In the genomic region with DNA sequence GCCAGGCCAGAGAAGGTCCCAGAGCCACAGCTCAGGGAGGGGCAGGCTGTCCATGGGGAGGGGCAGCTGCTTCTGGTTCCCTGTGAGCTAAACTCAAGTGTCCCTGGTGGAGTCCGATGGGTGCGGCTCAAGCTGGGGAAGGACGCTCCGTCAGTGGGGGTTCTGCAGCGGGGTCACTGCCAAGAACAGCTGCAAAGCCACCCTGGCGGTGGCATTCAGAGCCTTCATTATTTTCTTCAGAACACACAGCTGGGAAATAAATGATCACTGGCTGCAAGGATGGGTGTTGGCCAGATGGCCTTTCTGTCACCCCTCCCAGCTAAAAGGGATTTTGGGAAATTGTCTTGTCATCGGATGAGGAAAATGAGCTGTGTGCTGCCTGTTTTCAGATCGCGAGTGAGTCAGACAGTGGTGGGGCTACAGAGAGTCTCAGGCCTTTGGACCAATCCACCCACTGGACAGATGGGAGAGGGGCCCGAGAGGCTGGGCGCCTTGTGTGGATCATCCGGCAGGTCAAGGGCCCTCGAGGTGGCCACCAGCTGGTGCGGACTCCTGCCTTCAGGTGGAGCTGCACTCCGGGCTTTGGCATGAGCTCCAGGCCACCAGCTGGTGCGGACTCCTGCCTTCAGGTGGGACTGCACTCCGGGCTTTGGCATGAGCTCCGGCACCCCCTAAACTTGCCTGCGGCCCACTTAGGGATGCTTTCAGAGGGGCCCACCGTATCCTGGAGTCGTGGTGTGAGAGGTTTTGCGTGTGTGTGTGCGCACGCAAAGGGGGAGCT, we compare ENCODE assay signal across 16 cellular contexts. TPM values are rescaled to one million over a fixed set of nuclear protein-coding genes. Genes with fewer than 3 reads are reported as not detected.
DNase-seq lines count a peak whose midpoint lies in the region; ATAC-seq and TF ChIP-seq lines count a peak whose summit lies in the region.
"Had no signal": no experiment of that assay in that cellular context is flagged by ENCODE, and none has a peak within 500 bp of the region (broad histone marks: within the 10 kb centered on the region; RNA-seq: fewer than 3 reads in every experiment).

No MANE protein-coding gene starts in this region.

- TF ChIP-seq EP300 in esophagus muscularis mucosa (IDR thresholded peaks at IDR 0.05): no peak

- peak overlapping the region in 3 of 4 donors; percentile 22 to 62 (median 59) for H3K27ac ChIP-seq in esophagus muscularis mucosa (replicated peaks in 1 of 4)
- H3K27ac ChIP-seq in lung (ENCODE audit: low read depth in 1 of 2, low read length in 1 of 2): no peak overlapping the region
- H3K27ac ChIP-seq: SK-N-MC, suprapubic skin had no signal

- no peaks in the 10 kb centered on the region for H3K36me3 ChIP-seq in esophagus muscularis mucosa
- no peaks in the 10 kb centered on the region for H3K36me3 ChIP-seq in lung (ENCODE audit: control insufficient read depth in 2 of 2, insufficient read depth in 2 of 2, low read length in 2 of 2)
- H3K36me3 ChIP-seq in skeletal muscle satellite cell (ENCODE audit: insufficient read depth, low read length): no peaks in the 10 kb centered on the region
- H3K36me3 ChIP-seq: suprapubic skin had no signal

- H3K4me3 ChIP-seq in esophagus muscularis mucosa (no peak overlapping the region), lung (no peak overlapping the region), skeletal muscle satellite cell (ENCODE audit: low read length) (no peak overlapping the region)
- H3K4me3 ChIP-seq: SK-N-MC, suprapubic skin had no signal

- TF ChIP-seq POLR2A in esophagus muscularis mucosa (IDR thresholded peaks at IDR 0.05; ENCODE audit: low read depth): no peak

- no peak overlapping the region for H3K9ac ChIP-seq in skeletal muscle satellite cell (ENCODE audit: low read depth, low read length)

- peaks cover 0 to 13% (median 5%) of the 10 kb centered on the region in 4 donors for H3K4me1 ChIP-seq in esophagus muscularis mucosa
- H3K4me1 ChIP-seq in lung (ENCODE audit: control insufficient read depth in 2 of 2, insufficient read depth in 2 of 2, low read length in 2 of 2): no peaks in the 10 kb centered on the region
- H3K4me1 ChIP-seq in skeletal muscle satellite cell (ENCODE audit: control insufficient read depth, insufficient read depth, low read length): peaks cover 12% of the 10 kb centered on the region

- H3K27me3 ChIP-seq in esophagus muscularis mucosa (peaks cover 0 to 6% (median 0%) of the 10 kb centered on the region in 4 donors), lung (ENCODE audit: control insufficient read depth, insufficient read depth) (no peaks in the 10 kb centered on the region), skeletal muscle satellite cell (ENCODE audit: control insufficient read depth, insufficient read depth, low read length) (no peaks in the 10 kb centered on the region)
- H3K27me3 ChIP-seq: suprapubic skin had no signal

- TF ChIP-seq CTCF in esophagus muscularis mucosa (IDR thresholded peaks at IDR 0.05): no peak
- no peak for TF ChIP-seq CTCF in lung (IDR thresholded peaks at IDR 0.05; ENCODE audit: control extremely low read depth, extremely low read depth)

- intact Hi-C loops in esophagus muscularis mucosa (cut with DNase I): no loop called here

- H3K4me2 ChIP-seq in skeletal muscle satellite cell (ENCODE audit: low read length): peak overlapping the region; percentile 9

- H3K9me3 ChIP-seq in esophagus muscularis mucosa: no peaks in the 10 kb centered on the region
- no peaks in the 10 kb centered on the region for H3K9me3 ChIP-seq in lung (ENCODE audit: control insufficient read depth in 2 of 2, insufficient read depth in 1 of 2, low read length in 1 of 2)
- H3K9me3 ChIP-seq in skeletal muscle satellite cell (replicated peaks; ENCODE audit: low read length): no peaks in the 10 kb centered on the region
- H3K9me3 ChIP-seq: suprapubic skin had no signal

- DNase-seq in LHCN-M2 (ENCODE audit: low read depth): peak; percentile 29
- no peak for DNase-seq in esophagus muscularis mucosa (ENCODE audit: extremely low spot score)
- no peak for DNase-seq in lung (ENCODE audit: low spot score)
- no peak for DNase-seq in DMS 273 treated with DMSO at 0.1 percent for 48 hours (lab: John Stamatoyannopoulos, UW)
- DNase-seq in kidney tubule cell (ENCODE audit: low spot score): no peak
- DNase-seq in HCEC 1CT: no peak
- DNase-seq: activated CD4-positive, CD25-positive, alpha-beta regulatory T cell treated with anti-CD3 and anti-CD28 coated beads, Interleukin-2, amount 50 U/mL, for 72 hours; COR-L47; NCI-H1417 treated with DMSO at 0.1 percent for 48 hours; PC-3; stimulated activated CD4-positive, alpha-beta T cell treated with anti-CD3 and anti-CD28 coated beads, Interleukin-4, amount 100 ng/mL, for 4 hours had no signal

- peak; percentile 31 for ATAC-seq in lung (ENCODE audit: insufficient read depth, low FRiP score)
- ATAC-seq in GM21529 (IDR thresholded peaks at IDR 0.05; ENCODE audit: unreplicated experiment): no peak
- ATAC-seq: PC-3 had no signal

- 80% methylated on average over 10 of the region's 24 CpGs for WGBS in esophagus muscularis mucosa
- 90 to 93% methylated on average over 24 of the region's 24 CpGs for WGBS in lung, 2 donors

RNA-seq across cellular contexts. Expression of a gene that starts 17.9 kb away (rescaled TPM):
- total RNA-seq in LHCN-M2 (2014; rRNA removed) (148 and 189 TPM in 2 replicates), esophagus muscularis mucosa (100 to 1,000 TPM in 1 of 4 donors, 10 to 100 TPM in 3; 30.1 to 114 (median 33.6) TPM), lung (10 to 100 TPM; 19.7 to 26.6 TPM)
- polyA plus RNA-seq in LHCN-M2 (2012): 47.1 TPM
- 10 to 100 TPM; 11.1 to 14.9 TPM for polyA plus RNA-seq in lung
- total RNA-seq in skeletal muscle satellite cell (2012; rRNA removed): 140 and 190 TPM in 2 replicates
- total RNA-seq: activated T-helper 2 cell treated with anti-CD3 and anti-CD28 coated beads, Interferon-gamma antibody, Interleukin-2, Interleukin-4, amounts not matched to agents 10 μg/mL and 5 μg/mL and 100 μg/mL, durations not matched to agents 14 hours and 24 hours and 36 hours had no signal

Comparison
In these comparisons a context has a peak if more than half of its experiments do, and no peak if none do; other contexts are left out.
1. H3K27ac ChIP-seq: peak in esophagus muscularis mucosa (3 of 4); none in lung (0 of 2).